ENCODE assay signal across 8 cellular contexts in the genomic region with DNA sequence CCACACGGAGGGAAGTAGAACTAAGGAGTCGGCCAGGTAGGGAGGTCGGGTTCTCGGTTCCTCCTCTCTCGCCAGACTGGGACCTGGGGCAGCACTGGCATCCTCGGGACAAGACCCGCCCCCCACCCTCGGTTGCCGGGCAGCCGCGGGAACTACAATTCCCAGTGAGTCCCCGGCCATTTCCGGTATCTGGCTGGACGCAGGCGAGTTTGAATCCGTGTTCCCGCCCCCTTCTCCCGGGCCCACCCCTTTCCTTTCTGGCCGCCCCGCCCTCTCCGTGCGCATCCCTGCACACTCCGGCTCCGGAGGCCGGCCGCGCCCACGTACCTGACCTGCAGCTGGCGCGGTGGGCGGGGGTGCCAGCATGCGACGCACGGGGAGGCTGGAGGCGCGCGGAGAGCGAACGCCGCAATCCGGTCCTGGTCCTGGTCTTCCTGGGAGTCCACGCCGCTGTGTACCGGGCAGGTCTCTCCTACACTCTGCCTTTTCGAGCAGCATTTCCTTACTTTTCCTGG.
DNase-seq lines count a peak whose midpoint lies in the region; ATAC-seq and TF ChIP-seq lines count a peak whose summit lies in the region.

No MANE protein-coding gene starts in this region.

- peak overlapping the region; percentile 85 for H3K27ac ChIP-seq in cingulate gyrus (ENCODE audit: low read depth, low read length)

- TF ChIP-seq POLR2A in GM18951 (IDR thresholded peaks at IDR 0.05; ENCODE audit: extremely low read depth, insufficient read depth, insufficient read length) = peak; percentile 55

- TF ChIP-seq CTCF in AG04449 (IDR thresholded peaks at IDR 0.05; ENCODE audit: insufficient read depth, low read length, missing control alignments) = no peak

- peak; percentile 52 for ATAC-seq in HG03139 (IDR thresholded peaks at IDR 0.05; ENCODE audit: unreplicated experiment)

- CTCF ChIA-PET in AG04449 (lab: Yijun Ruan, JAX) = interaction anchor here (1.0 to 3.5 kb wide), 10 partner anchors 9 to 301 kb away, joined by 3 to 31 read pairs (median 8); a partner anchor contains a TSS

- in situ Hi-C loops in GM18951 (cut with MboI; ENCODE audit: low sequenced_read_pairs, unreplicated experiment) = no loop called here

- DNase-seq in AG04449 (ENCODE audit: low read depth, low spot score) = no peak
- DNase-seq in NCI-H2227 treated with DMSO at 0.1 percent for 48 hours (lab: John Stamatoyannopoulos, UW) = peak; percentile 96
- peak; percentile 32 for DNase-seq in activated CD4-positive, CD25-positive, alpha-beta regulatory T cell treated with anti-CD3 and anti-CD28 coated beads, Interleukin-2, amount 50 U/mL, for 16 hours (ENCODE audit: low read depth, low spot score)
- DNase-seq in kidney tubule cell (ENCODE audit: low spot score) = peak; percentile 84
- peak; percentile 87 for DNase-seq in stimulated activated CD4-positive, alpha-beta T cell treated with anti-CD3 and anti-CD28 coated beads, Interleukin-15, amount 100 ng/mL, for 24 hours

- POLR2A ChIA-PET in AG04449 (lab: Yijun Ruan, JAX) = no interaction called here

- peak overlapping the region; percentile 73 for H3K4me3 ChIP-seq in AG04449 (ENCODE audit: low read depth, low read length)
